ENCODE assay signal across 25 cellular contexts in genomic region chr15:57902155-57902554, GRCh38.
"Had no signal": no experiment of that assay in that cellular context is flagged by ENCODE, and none has a peak within 500 bp of the region (broad histone marks: within the 10 kb centered on the region; RNA-seq: fewer than 3 reads in every experiment).

No MANE protein-coding gene starts in this region.

- H3K4me1 Mint-ChIP-seq: IgD-negative memory B cell had no signal

- H3K4me1 ChIP-seq: SJCRH30 had no signal

- FAIRE-seq: HTR-8/SVneo, K562 had no signal

- DNase-seq: Kasumi-1, MM.1S, MV-4-11, NCI-H1048, NCI-H1105, NCI-H1417 treated with DMSO at 0.1 percent for 48 hours, NCI-H146, NCI-H1694 treated with DMSO at 0.1 percent for 48 hours, NCI-H1930, NCI-H2081, NCI-H2107, NCI-H2227 treated with DMSO at 0.1 percent for 48 hours, NCI-H524 treated with DMSO at 0.1 percent for 48 hours, NCI-H69, NCI-H774, SHP77 treated with DMSO at 0.1 percent for 48 hours, SJCRH30 had no signal

- H3K9ac ChIP-seq: KMS-11 had no signal

- H3K27ac ChIP-seq: KMS-11, RWPE1, SJCRH30 had no signal

- H3K4me3 ChIP-seq: K562, SJCRH30 had no signal

- H3K36me3 ChIP-seq: SJCRH30 had no signal

- H3K27ac Mint-ChIP-seq: IgD-negative memory B cell had no signal

- ATAC-seq: K562, Panc1, Right ventricle myocardium inferior, SK-N-SH treated with all-trans-retinoic acid at 6 μM for 48 hours had no signal

- H3K27me3 ChIP-seq: SJCRH30 had no signal

- H3K4me2 ChIP-seq: KMS-11 had no signal

- H3K36me3 Mint-ChIP-seq: IgD-negative memory B cell had no signal
